ENCODE assay signal across 16 cellular contexts in genomic region chrX:124504106-124504983, GRCh38.
DNase-seq lines count a peak whose midpoint lies in the region; ATAC-seq, FAIRE-seq and TF ChIP-seq lines count a peak whose summit lies in the region.
"Had no signal": no experiment of that assay in that cellular context is flagged by ENCODE, and none has a peak within 500 bp of the region (broad histone marks: within the 10 kb centered on the region; RNA-seq: fewer than 3 reads in every experiment).

No MANE protein-coding gene starts in this region.

- peak; percentile 61 for ATAC-seq in GM18519 (IDR thresholded peaks at IDR 0.05; ENCODE audit: low FRiP score, unreplicated experiment)
- peak; percentile 85 for ATAC-seq in GM21447 (IDR thresholded peaks at IDR 0.05; ENCODE audit: unreplicated experiment)
- peak; percentile 78 for ATAC-seq in HG03045 (IDR thresholded peaks at IDR 0.05; ENCODE audit: unreplicated experiment)
- peak; percentile 96 for ATAC-seq in GM12878
- ATAC-seq: SK-N-SH treated with all-trans-retinoic acid at 6 μM for 48 hours; stimulated activated naive B cell treated with anti-CD40 and anti-IgM and Interleukin-4, amounts not matched to agents 10 μg/mL and 1 μg/mL and 100 μg/mL, for 72 hours had no signal

- no peak overlapping the region for H3K4me3 ChIP-seq in GM12878
- H3K4me3 ChIP-seq in prostate gland, result no peak overlapping the region
- H3K4me3 ChIP-seq: cardiac muscle cell had no signal

- CTCF ChIA-PET in GM12878 (lab: Yijun Ruan, JAX), result interaction anchor here (0.8 to 1.5 kb wide), 3 partner anchors 16 to 111 kb away, joined by 4 to 6 read pairs (median 5); no protein-coding TSS in a partner anchor

- H4K20me1 ChIP-seq in GM12878 (ENCODE audit: control insufficient read depth, insufficient read depth), result no peaks in the 10 kb centered on the region

- TF ChIP-seq RAD21 in GM12878 (IDR thresholded peaks at IDR 0.05; ENCODE audit: insufficient read depth, low read depth, low read length), result no peak

- H3K27ac ChIP-seq in GM12878 (ENCODE audit: control insufficient read depth, insufficient read depth) (no peak overlapping the region), prostate gland (no peak overlapping the region)
- H3K27ac ChIP-seq: cardiac muscle cell, epithelial cell of prostate had no signal

- no peaks in the 10 kb centered on the region for H3K9me3 Mint-ChIP-seq in activated T-cell treated with anti-CD3 and anti-CD28 coated beads, Interleukin-2, amount 50 U/mL, for 24 hours
- H3K9me3 Mint-ChIP-seq: CD4-positive, CD25-positive, alpha-beta regulatory T cell; mesothelial cell of epicardium; stimulated activated naive B cell treated with anti-CD40 and anti-IgM and Interleukin-4, amounts not matched to agents 10 μg/mL and 1 μg/mL and 100 μg/mL, for 72 hours had no signal

- no TSS peak for BruUV-seq in GM12878 (replicated peaks; lab: Mats Ljungman, UMichigan)

- WGBS in GM12878 (ENCODE audit: insufficient coverage, insufficient replicate concordance, low lambda C conversion rate, missing lambda C conversion rate), result 1% methylated on average over 7 of the region's 7 CpGs
- whole genome bisulfite sequencing in prostate gland, result 71% methylated on average over 7 of the region's 7 CpGs

- H3K36me3 Mint-ChIP-seq in activated T-cell treated with anti-CD3 and anti-CD28 coated beads, Interleukin-2, amount 50 U/mL, for 24 hours (ENCODE audit: low read depth), result no peaks in the 10 kb centered on the region
- H3K36me3 Mint-ChIP-seq: CD4-positive, CD25-positive, alpha-beta regulatory T cell; mesothelial cell of epicardium; stimulated activated naive B cell treated with anti-CD40 and anti-IgM and Interleukin-4, amounts not matched to agents 10 μg/mL and 1 μg/mL and 100 μg/mL, for 72 hours had no signal

- in situ Hi-C loops in GM12878 (cut with MboI), result no loop called here

- H3K9me3 ChIP-seq in GM12878 (replicated peaks; ENCODE audit: control insufficient read depth, insufficient read depth, low read length) (no peaks in the 10 kb centered on the region), prostate gland (no peaks in the 10 kb centered on the region)

- TF ChIP-seq POLR2A in GM12878 (IDR thresholded peaks at IDR 0.05; ENCODE audit: low read depth, low read length), result no peak
- no peak for TF ChIP-seq POLR2A in prostate gland (IDR thresholded peaks at IDR 0.05)

- no peaks in the 10 kb centered on the region; a peak in 1 of 4 replicates for H3K27me3 ChIP-seq in GM12878 (replicated peaks in 1 of 2; ENCODE audit: control insufficient read depth in 2 of 2, insufficient read depth in 2 of 2, low read length in 1 of 2)
- no peaks in the 10 kb centered on the region for H3K27me3 ChIP-seq in prostate gland (replicated peaks; ENCODE audit: insufficient read depth)
- H3K27me3 ChIP-seq: cardiac muscle cell had no signal

- no peak for FAIRE-seq in GM12878 (lab: Jason Lieb, UNC)

- TF ChIP-seq CTCF in GM12878 (IDR thresholded peaks at IDR 0.05 in 2 of 3, conservative IDR thresholded peaks at IDR 0.05 in 1 of 3; ENCODE audit: control insufficient read depth in 2 of 3, extremely low read depth in 1 of 3, insufficient read depth in 1 of 3, low read depth in 3 of 3, low read length in 3 of 3), result no peak
- no peak for TF ChIP-seq CTCF in prostate gland (IDR thresholded peaks at IDR 0.05)

- H3K4me2 ChIP-seq in GM12878 (ENCODE audit: control insufficient read depth, insufficient read depth), result no peak overlapping the region

- DNase-seq in GM12878 (ENCODE audit: low read depth, low spot score) (peak; percentile 36), Kasumi-1 (lab: John Stamatoyannopoulos, UW) (no peak), foreskin melanocyte (no peak), prostate gland (ENCODE audit: low spot score) (no peak)
- DNase-seq in activated T-cell treated with anti-CD3 and anti-CD28 coated beads, Interleukin-2, amount 50 U/mL, for 24 hours, result no peak
- DNase-seq: activated effector memory CD4-positive, alpha-beta T cell treated with Interleukin-2 at 50 U/mL for 16 hours; CD4-positive, CD25-positive, alpha-beta regulatory T cell; NCI-H2029 treated with DMSO at 0.1 percent for 48 hours; stimulated activated naive B cell treated with anti-CD40 and anti-IgM and Interleukin-4, amounts not matched to agents 10 μg/mL and 1 μg/mL and 100 μg/mL, for 72 hours had no signal

- no peaks in the 10 kb centered on the region for H3K36me3 ChIP-seq in GM12878 (ENCODE audit: control insufficient read depth in 2 of 2, insufficient read depth in 2 of 2, low read length in 1 of 2)
- H3K36me3 ChIP-seq in prostate gland, result no peaks in the 10 kb centered on the region
- H3K36me3 ChIP-seq: cardiac muscle cell had no signal

- no peaks in the 10 kb centered on the region for H3K79me2 ChIP-seq in GM12878 (ENCODE audit: control insufficient read depth, insufficient read depth, low read length)

- RAD21 ChIA-PET in GM12878 (lab: Charles Lee; ENCODE audit: unreplicated experiment), result interaction anchor here (0.8 to 2.4 kb wide), 7 partner anchors 11 to 103 kb away, joined by 3 to 13 read pairs (median 4); no protein-coding TSS in a partner anchor

- H3K9ac ChIP-seq in GM12878 (ENCODE audit: control insufficient read depth, insufficient read depth, low read length), result no peak overlapping the region

- POLR2A ChIA-PET in GM12878 (lab: Charles Lee), result interaction anchor here (1.9 kb wide), 1 partner anchor 15 kb away, joined by 4 read pairs; no protein-coding TSS in a partner anchor

- H3K4me1 ChIP-seq in GM12878 (ENCODE audit: control insufficient read depth, insufficient read depth, low read length) (no peaks in the 10 kb centered on the region), prostate gland (replicated peaks) (no peaks in the 10 kb centered on the region)

- TF ChIP-seq EP300 in GM12878 (IDR thresholded peaks at IDR 0.05; ENCODE audit: borderline replicate concordance in 1 of 2, control insufficient read depth in 1 of 2, low read depth in 2 of 2, low read length in 2 of 2), result peak in 1 of 2 experiments; percentile 60; a peak in 2 of 4 replicates

- H3K4me3 Mint-ChIP-seq in activated T-cell treated with anti-CD3 and anti-CD28 coated beads, Interleukin-2, amount 50 U/mL, for 24 hours, result no peak overlapping the region
- H3K4me3 Mint-ChIP-seq: CD4-positive, CD25-positive, alpha-beta regulatory T cell; mesothelial cell of epicardium; stimulated activated naive B cell treated with anti-CD40 and anti-IgM and Interleukin-4, amounts not matched to agents 10 μg/mL and 1 μg/mL and 100 μg/mL, for 72 hours had no signal

- SMC1A ChIA-PET in GM12878 (lab: Charles Lee; ENCODE audit: uncharacterized antibody, unreplicated experiment), result interaction anchor here (0.9 to 7.4 kb wide), 7 partner anchors 11 to 74 kb away, joined by 3 to 44 read pairs (median 5); no protein-coding TSS in a partner anchor

- H2AFZ ChIP-seq in GM12878 (ENCODE audit: control insufficient read depth, low read depth, low read length), result no peak overlapping the region

- H3K4me1 Mint-ChIP-seq in activated T-cell treated with anti-CD3 and anti-CD28 coated beads, Interleukin-2, amount 50 U/mL, for 24 hours (ENCODE audit: low read depth), result peaks cover 10% of the 10 kb centered on the region
- H3K4me1 Mint-ChIP-seq: stimulated activated naive B cell treated with anti-CD40 and anti-IgM and Interleukin-4, amounts not matched to agents 10 μg/mL and 1 μg/mL and 100 μg/mL, for 72 hours had no signal

- H3K27me3 Mint-ChIP-seq in activated T-cell treated with anti-CD3 and anti-CD28 coated beads, Interleukin-2, amount 50 U/mL, for 24 hours, result peaks cover 19% of the 10 kb centered on the region
- H3K27me3 Mint-ChIP-seq: CD4-positive, CD25-positive, alpha-beta regulatory T cell; stimulated activated naive B cell treated with anti-CD40 and anti-IgM and Interleukin-4, amounts not matched to agents 10 μg/mL and 1 μg/mL and 100 μg/mL, for 72 hours had no signal

- intact Hi-C loops in GM12878 (cut with micrococcal nuclease; ENCODE audit: unreplicated experiment), result no loop called here
- intact Hi-C loops in prostate gland (cut with DNase I), result no loop called here

- no peak overlapping the region for H3K27ac Mint-ChIP-seq in activated T-cell treated with anti-CD3 and anti-CD28 coated beads, Interleukin-2, amount 50 U/mL, for 24 hours
- H3K27ac Mint-ChIP-seq: CD4-positive, CD25-positive, alpha-beta regulatory T cell; mesothelial cell of epicardium; stimulated activated naive B cell treated with anti-CD40 and anti-IgM and Interleukin-4, amounts not matched to agents 10 μg/mL and 1 μg/mL and 100 μg/mL, for 72 hours had no signal

TF ChIP-seq in GM12878, 131 proteins besides CTCF, POLR2A, EP300 and RAD21 (continues in another document):
- peak; percentile 63 for TF ChIP-seq DPF2 (IDR thresholded peaks at IDR 0.05)
- peak; percentile 90 to 93 for TF ChIP-seq IKZF2 (IDR thresholded peaks at IDR 0.05)
- 0 out of 2 replicates have a peak, but pooled peaks have one; percentile 29 for TF ChIP-seq RAD51 (IDR thresholded peaks at IDR 0.05)
- TF ChIP-seq MTA2 (IDR thresholded peaks at IDR 0.05; ENCODE audit: low read depth), result peak; percentile 91
- TF ChIP-seq ATF7 (IDR thresholded peaks at IDR 0.05; ENCODE audit: low read depth), result peak; percentile 52; the same call in 1 of the 2 replicates
- peak; percentile 29 for TF ChIP-seq NBN (IDR thresholded peaks at IDR 0.05)
- no peak for TF ChIP-seq SUPT20H (IDR thresholded peaks at IDR 0.05; ENCODE audit: borderline replicate concordance, control insufficient read depth, low read depth, low read length)
- 0 out of 2 replicates have a peak, but pooled peaks have one; percentile 24 for TF ChIP-seq PAX5 (IDR thresholded peaks at IDR 0.05; ENCODE audit: borderline replicate concordance, low read depth, low read length)
- no peak for TF ChIP-seq TCF7 (IDR thresholded peaks at IDR 0.05; ENCODE audit: borderline replicate concordance)
- no peak for TF ChIP-seq KLF5 (IDR thresholded peaks at IDR 0.05; ENCODE audit: partially characterized antibody)
